ENCODE assay signal across 29 cellular contexts in genomic region chr22:47237890-47238480, GRCh38.
"Had no signal": no experiment of that assay in that cellular context is flagged by ENCODE, and none has a peak within 500 bp of the region (broad histone marks: within the 10 kb centered on the region; RNA-seq: fewer than 3 reads in every experiment).

No MANE protein-coding gene starts in this region.

- H3K4me1 Mint-ChIP-seq: immature natural killer cell; memory B cell; naive thymus-derived CD8-positive, alpha-beta T cell; nephron; neural crest cell; stimulated activated naive B cell treated with anti-CD40 and anti-IgM and Interleukin-4, amounts not matched to agents 10 μg/mL and 1 μg/mL and 100 μg/mL, for 72 hours had no signal

- H3K36me3 ChIP-seq: heart left ventricle, left lung, stomach, thyroid gland, transverse colon, upper lobe of left lung, vagina had no signal

- H3K4me1 ChIP-seq: heart left ventricle, left lung, parathyroid adenoma, psoas muscle, stomach, testis, thyroid gland, transverse colon, upper lobe of left lung, vagina had no signal

- H3K9ac ChIP-seq: parathyroid adenoma had no signal

- H3K27me3 ChIP-seq: left lung, testis, thyroid gland, upper lobe of left lung, vagina had no signal

- H3K36me3 Mint-ChIP-seq: immature natural killer cell, memory B cell had no signal

- H3K9me3 ChIP-seq: testis, thyroid gland, transverse colon, vagina had no signal

- FAIRE-seq: keratinocyte had no signal

- H3K27ac Mint-ChIP-seq: immature natural killer cell; memory B cell; nephron; stimulated activated naive B cell treated with anti-CD40 and anti-IgM and Interleukin-4, amounts not matched to agents 10 μg/mL and 1 μg/mL and 100 μg/mL, for 72 hours had no signal

- ATAC-seq: heart left ventricle; left cardiac atrium; left lung; naive thymus-derived CD8-positive, alpha-beta T cell; psoas muscle; sciatic nerve; stimulated activated naive B cell treated with anti-CD40 and anti-IgM and Interleukin-4, amounts not matched to agents 10 μg/mL and 1 μg/mL and 100 μg/mL, for 72 hours; stimulated activated naive CD8-positive, alpha-beta T cell treated with anti-CD3 and anti-CD28 coated beads, Interleukin-15, Interleukin-2, amounts not matched to agents 100 U/mL and 50 U/mL, for 24 hours had no signal

- H3K27ac ChIP-seq: heart left ventricle, left lung, parathyroid adenoma, psoas muscle, skin epidermis, stomach, testis, thyroid gland, transverse colon, upper lobe of left lung, vagina had no signal

- H3K79me2 ChIP-seq: parathyroid adenoma had no signal

- H3K9me3 Mint-ChIP-seq: neural crest cell had no signal

- DNase-seq: heart left ventricle; hypothalamus; immature natural killer cell; kidney glomerular epithelial cell; left cardiac atrium; left lung; midbrain; naive thymus-derived CD8-positive, alpha-beta T cell; nucleus accumbens; psoas muscle; stimulated activated CD4-positive, alpha-beta T cell treated with anti-CD3 and anti-CD28 coated beads, Interleukin-12 subunit alpha, Interleukin-12 subunit beta, amount 100 ng/mL, for 4 hours; stimulated activated CD4-positive, alpha-beta T cell treated with anti-CD3 and anti-CD28 coated beads, Interleukin-15, amount 100 ng/mL, for 24 hours; stimulated activated CD4-positive, alpha-beta T cell treated with anti-CD3 and anti-CD28 coated beads, Interleukin-2, amount 100 ng/mL, for 24 hours; stimulated activated CD4-positive, alpha-beta T cell treated with anti-CD3 and anti-CD28 coated beads, Interleukin-4, amount 100 ng/mL, for 1 hour; stimulated activated naive B cell treated with anti-CD40 and anti-IgM and Interleukin-4, amounts not matched to agents 10 μg/mL and 1 μg/mL and 100 μg/mL, for 72 hours; stimulated activated naive CD8-positive, alpha-beta T cell treated with anti-CD3 and anti-CD28 coated beads, Interleukin-15, Interleukin-2, amounts not matched to agents 100 U/mL and 50 U/mL, for 24 hours; stomach; testis; thyroid gland; transverse colon; upper lobe of left lung had no signal

- H3K4me3 Mint-ChIP-seq: immature natural killer cell; memory B cell; naive thymus-derived CD8-positive, alpha-beta T cell; nephron; neural crest cell; stimulated activated naive B cell treated with anti-CD40 and anti-IgM and Interleukin-4, amounts not matched to agents 10 μg/mL and 1 μg/mL and 100 μg/mL, for 72 hours had no signal

- H3K4me3 ChIP-seq: heart left ventricle, left lung, psoas muscle, skin epidermis, stomach, testis, thyroid gland, transverse colon, upper lobe of left lung, vagina had no signal

- H2AFZ ChIP-seq: parathyroid adenoma had no signal
